Comparison of ENCODE assay signal across 22 cellular contexts in genomic region chr19:33659835-33660234, GRCh38. TPM values are rescaled to one million over a fixed set of nuclear protein-coding genes. Genes with fewer than 3 reads are reported as not detected.
"Had no signal": no experiment of that assay in that cellular context is flagged by ENCODE, and none has a peak within 500 bp of the region (broad histone marks: within the 10 kb centered on the region; RNA-seq: fewer than 3 reads in every experiment).

No MANE protein-coding gene starts in this region.

- H3K4me1 Mint-ChIP-seq: activated B cell treated with CpG ODN at 0.5 μM for 24 hours; activated CD4-positive, alpha-beta T cell treated with anti-CD3 and anti-CD28 coated beads, Interleukin-2, amount 10 ng/mL, durations not matched to agents 24 days and 14 days; activated naive CD8-positive, alpha-beta T cell treated with anti-CD3 and anti-CD28 coated beads, Interleukin-2, amount 10 ng/mL, durations not matched to agents 7 days and 5 days; activated T-helper 17 cell treated with anti-CD3 and anti-CD28 coated beads, Interleukin-2, amount 50 U/mL, for 72 hours had no signal

- H3K4me3 ChIP-seq: adrenal gland, PC-9 had no signal

- H2AFZ ChIP-seq: PC-9 had no signal

- H3K4me1 ChIP-seq: adrenal gland had no signal

- H3K27ac ChIP-seq: adrenal gland, PC-9 had no signal

- ATAC-seq: activated T-helper 17 cell treated with anti-CD3 and anti-CD28 coated beads, Interleukin-2, amount 50 U/mL, for 72 hours had no signal

- H3K9me3 Mint-ChIP-seq: activated B cell treated with CpG ODN at 0.5 μM for 24 hours; activated CD4-positive, alpha-beta T cell treated with anti-CD3 and anti-CD28 coated beads, Interleukin-2, amount 10 ng/mL, durations not matched to agents 24 days and 14 days; activated naive CD8-positive, alpha-beta T cell treated with anti-CD3 and anti-CD28 coated beads, Interleukin-2, amount 10 ng/mL, durations not matched to agents 7 days and 5 days; activated T-helper 17 cell treated with anti-CD3 and anti-CD28 coated beads, Interleukin-2, amount 50 U/mL, for 72 hours; T-helper 1 cell treated with Interleukin-12 subunit alpha and Interleukin-12 subunit beta and Interleukin-4 antibody, amounts not matched to agents 30 μg/mL and 1 μg/mL, for 36 hours had no signal

- H3K4me2 ChIP-seq: PC-9 had no signal

- H3K36me3 ChIP-seq: adrenal gland had no signal

- H3K27me3 Mint-ChIP-seq: activated CD4-positive, alpha-beta T cell treated with anti-CD3 and anti-CD28 coated beads, Interleukin-2, amount 10 ng/mL, durations not matched to agents 24 days and 14 days had no signal

- H3K27ac Mint-ChIP-seq: activated B cell treated with CpG ODN at 0.5 μM for 24 hours; activated CD4-positive, alpha-beta T cell treated with anti-CD3 and anti-CD28 coated beads, Interleukin-2, amount 10 ng/mL, durations not matched to agents 24 days and 14 days; activated naive CD8-positive, alpha-beta T cell treated with anti-CD3 and anti-CD28 coated beads, Interleukin-2, amount 10 ng/mL, durations not matched to agents 7 days and 5 days; activated T-helper 17 cell treated with anti-CD3 and anti-CD28 coated beads, Interleukin-2, amount 50 U/mL, for 72 hours; T-helper 1 cell treated with Interleukin-12 subunit alpha and Interleukin-12 subunit beta and Interleukin-4 antibody, amounts not matched to agents 30 μg/mL and 1 μg/mL, for 36 hours had no signal

- H3K9me3 ChIP-seq: adrenal gland had no signal

- H3K36me3 Mint-ChIP-seq: activated naive CD8-positive, alpha-beta T cell treated with anti-CD3 and anti-CD28 coated beads, Interleukin-2, amount 10 ng/mL, durations not matched to agents 7 days and 5 days had no signal

- H3K4me3 Mint-ChIP-seq: activated B cell treated with CpG ODN at 0.5 μM for 24 hours; activated CD4-positive, alpha-beta T cell treated with anti-CD3 and anti-CD28 coated beads, Interleukin-2, amount 10 ng/mL, durations not matched to agents 24 days and 14 days; activated naive CD8-positive, alpha-beta T cell treated with anti-CD3 and anti-CD28 coated beads, Interleukin-2, amount 10 ng/mL, durations not matched to agents 7 days and 5 days; activated T-helper 17 cell treated with anti-CD3 and anti-CD28 coated beads, Interleukin-2, amount 50 U/mL, for 72 hours; T-helper 1 cell treated with Interleukin-12 subunit alpha and Interleukin-12 subunit beta and Interleukin-4 antibody, amounts not matched to agents 30 μg/mL and 1 μg/mL, for 36 hours had no signal

- DNase-seq: activated B cell treated with CpG ODN at 0.5 μM for 24 hours; activated CD4-positive, alpha-beta T cell treated with anti-CD3 and anti-CD28 coated beads for 1 hour; activated CD4-positive, alpha-beta T cell treated with anti-CD3 and anti-CD28 coated beads, Interleukin-2, amount 10 ng/mL, durations not matched to agents 24 days and 14 days; activated CD4-positive, alpha-beta T cell treated with anti-CD3 and anti-CD28 coated beads, Interleukin-2, amount 50 U/mL, for 48 hours; activated naive CD4-positive, alpha-beta T cell treated with anti-CD3 and anti-CD28 coated beads, Interleukin-2, amount 50 U/mL, for 16 hours; activated naive CD8-positive, alpha-beta T cell treated with anti-CD3 and anti-CD28 coated beads, Interleukin-2, amount 10 ng/mL, durations not matched to agents 7 days and 5 days; activated T-cell treated with anti-CD3 and anti-CD28 coated beads for 4 hours; activated T-cell treated with anti-CD3 and anti-CD28 coated beads, Interleukin-2, amount 50 U/mL, for 48 hours; anterior cingulate cortex; cerebellar nuclear complex; Karpas-422; NCI-H1048; NCI-H146; NCI-H187 treated with DMSO at 0.1 percent for 48 hours; NCI-H2081 treated with DMSO at 0.1 percent for 48 hours; NCI-H446; NCI-H524; PC-9; SHP77 treated with DMSO at 0.1 percent for 48 hours had no signal

RNA-seq across cellular contexts. Expression of gene CHST8, which starts 38.1 kb away (rescaled TPM):
- total RNA-seq: activated B cell treated with CpG ODN at 0.5 μM for 24 hours; activated CD4-positive, alpha-beta T cell treated with anti-CD3 and anti-CD28 coated beads, Interleukin-2, amount 10 ng/mL, durations not matched to agents 24 days and 14 days; activated naive CD8-positive, alpha-beta T cell treated with anti-CD3 and anti-CD28 coated beads, Interleukin-2, amount 10 ng/mL, durations not matched to agents 7 days and 5 days; activated T-helper 17 cell treated with anti-CD3 and anti-CD28 coated beads, Interleukin-2, amount 50 U/mL, for 72 hours; PC-9 had no signal
